ENCODE assay signal across 8 cellular contexts in the genomic region with DNA sequence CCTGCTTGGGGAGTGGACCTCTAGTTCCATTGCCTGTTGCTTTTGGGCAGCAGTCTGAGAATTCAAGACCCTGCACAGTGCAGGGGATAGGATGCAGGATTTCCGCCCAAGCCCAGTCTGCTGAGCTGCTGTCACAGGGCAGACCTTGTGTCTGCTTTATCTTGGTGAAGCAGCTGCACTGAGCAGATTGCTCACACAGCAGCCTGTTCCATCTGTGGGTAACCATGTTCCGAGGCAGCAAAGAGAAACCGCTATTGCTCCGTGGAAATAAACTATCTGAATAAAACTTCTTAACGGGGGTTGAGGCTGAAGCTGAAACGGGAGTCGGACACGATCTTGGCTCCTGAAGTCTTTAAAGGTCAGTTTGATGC.
DNase-seq lines count a peak whose midpoint lies in the region; ATAC-seq and TF ChIP-seq lines count a peak whose summit lies in the region.

No MANE protein-coding gene starts in this region.

- peak; percentile 39 for ATAC-seq in HG02678 (IDR thresholded peaks at IDR 0.05; ENCODE audit: unreplicated experiment)

- no peaks in the 10 kb centered on the region for H3K27me3 ChIP-seq in ascending aorta

- CTCF ChIA-PET in HEK293T (lab: Yijun Ruan, JAX) = no interaction called here

- H3K27me3 Mint-ChIP-seq in T-helper 1 cell treated with Interleukin-12 subunit alpha and Interleukin-12 subunit beta and Interleukin-4 antibody, amounts not matched to agents 30 μg/mL and 1 μg/mL, for 36 hours (ENCODE audit: low read depth) = no peaks in the 10 kb centered on the region

- H3K9me3 Mint-ChIP-seq in T-helper 1 cell treated with Interleukin-12 subunit alpha and Interleukin-12 subunit beta and Interleukin-4 antibody, amounts not matched to agents 30 μg/mL and 1 μg/mL, for 36 hours = no peaks in the 10 kb centered on the region

- peak overlapping the region; percentile 80 for H3K4me3 Mint-ChIP-seq in T-helper 1 cell treated with Interleukin-12 subunit alpha and Interleukin-12 subunit beta and Interleukin-4 antibody, amounts not matched to agents 30 μg/mL and 1 μg/mL, for 36 hours

- peak overlapping the region; percentile 98 for H3K27ac Mint-ChIP-seq in T-helper 1 cell treated with Interleukin-12 subunit alpha and Interleukin-12 subunit beta and Interleukin-4 antibody, amounts not matched to agents 30 μg/mL and 1 μg/mL, for 36 hours

- H3K4me1 Mint-ChIP-seq in T-helper 1 cell treated with Interleukin-12 subunit alpha and Interleukin-12 subunit beta and Interleukin-4 antibody, amounts not matched to agents 30 μg/mL and 1 μg/mL, for 36 hours (ENCODE audit: low read depth) = peaks cover 68% of the 10 kb centered on the region

- H3K27ac ChIP-seq in ascending aorta = peak overlapping the region; percentile 78 to 83

- peak overlapping the region; percentile 35 to 55 for H3K4me3 ChIP-seq in ascending aorta

- peaks cover 54% of the 10 kb centered on the region for H3K36me3 Mint-ChIP-seq in T-helper 1 cell treated with Interleukin-12 subunit alpha and Interleukin-12 subunit beta and Interleukin-4 antibody, amounts not matched to agents 30 μg/mL and 1 μg/mL, for 36 hours (ENCODE audit: low read depth)

- POLR2A ChIA-PET in HEK293T (lab: Yijun Ruan, JAX) = no interaction called here

- H3K9me3 ChIP-seq in ascending aorta = no peaks in the 10 kb centered on the region

- H3K36me3 ChIP-seq in ascending aorta = no peaks in the 10 kb centered on the region

- H3K4me1 ChIP-seq in ascending aorta = peaks cover 11 to 56% of the 10 kb centered on the region in 2 donors

- intact Hi-C loops in ascending aorta (cut with DNase I) = loop anchor here (5.0 kb wide), 1 partner anchor 35 kb away; no protein-coding TSS in a partner anchor

- no peak for TF ChIP-seq CTCF in GM10266 (IDR thresholded peaks at IDR 0.05; ENCODE audit: control insufficient read depth, insufficient read depth, low read depth, missing control alignments)
- TF ChIP-seq CTCF in ascending aorta (IDR thresholded peaks at IDR 0.05) = no peak

- peak; percentile 45 for DNase-seq in GM10266 (ENCODE audit: extremely low spot score)
- DNase-seq in ascending aorta (ENCODE audit: low spot score in 2 of 2) = peak in 1 of 2 donors; percentile 68
- peak; percentile 63 for DNase-seq in medulla oblongata (ENCODE audit: extremely low spot score)
- peak; percentile 70 for DNase-seq in stimulated activated CD8-positive, alpha-beta memory T cell treated with anti-CD3 and anti-CD28 coated beads, Interleukin-4, amount 100 ng/mL, for 48 hours
- DNase-seq in superior temporal gyrus (ENCODE audit: extremely low spot score) = no peak
- DNase-seq in HEK293T (ENCODE audit: extremely low spot score) = no peak

TF ChIP-seq in HEK293T, 16 proteins besides CTCF, POLR2A, EP300 and RAD21:
- no peak for TF ChIP-seq ARNT (IDR thresholded peaks at IDR 0.05)
- TF ChIP-seq NFRKB (IDR thresholded peaks at IDR 0.05) = no peak
- no peak for TF ChIP-seq BHLHE40 (IDR thresholded peaks at IDR 0.05; ENCODE audit: borderline replicate concordance)
- TF ChIP-seq L3MBTL2 (conservative IDR thresholded peaks at IDR 0.05) = no peak
- TF ChIP-seq CTBP1 (IDR thresholded peaks at IDR 0.05; ENCODE audit: borderline replicate concordance) = no peak
- TF ChIP-seq, protein P1, sequence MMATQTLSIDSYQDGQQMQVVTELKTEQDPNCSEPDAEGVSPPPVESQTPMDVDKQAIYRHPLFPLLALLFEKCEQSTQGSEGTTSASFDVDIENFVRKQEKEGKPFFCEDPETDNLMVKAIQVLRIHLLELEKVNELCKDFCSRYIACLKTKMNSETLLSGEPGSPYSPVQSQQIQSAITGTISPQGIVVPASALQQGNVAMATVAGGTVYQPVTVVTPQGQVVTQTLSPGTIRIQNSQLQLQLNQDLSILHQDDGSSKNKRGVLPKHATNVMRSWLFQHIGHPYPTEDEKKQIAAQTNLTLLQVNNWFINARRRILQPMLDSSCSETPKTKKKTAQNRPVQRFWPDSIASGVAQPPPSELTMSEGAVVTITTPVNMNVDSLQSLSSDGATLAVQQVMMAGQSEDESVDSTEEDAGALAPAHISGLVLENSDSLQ (IDR thresholded peaks at IDR 0.05) = no peak
- TF ChIP-seq HDGF (IDR thresholded peaks at IDR 0.05; ENCODE audit: borderline replicate concordance) = no peak
- TF ChIP-seq TARDBP (IDR thresholded peaks at IDR 0.05) = no peak
- no peak for TF ChIP-seq SP1 (IDR thresholded peaks at IDR 0.05)
- TF ChIP-seq FOXK2 (IDR thresholded peaks at IDR 0.05) = no peak
- TF ChIP-seq LEF1 (IDR thresholded peaks at IDR 0.05; ENCODE audit: borderline replicate concordance) = no peak
- TF ChIP-seq ZNF384 (IDR thresholded peaks at IDR 0.05) = no peak
- no peak for TF ChIP-seq ELF4 (IDR thresholded peaks at IDR 0.05)
- no peak for TF ChIP-seq FOXA1 (IDR thresholded peaks at IDR 0.05)
- no peak for TF ChIP-seq FOXM1 (IDR thresholded peaks at IDR 0.05; ENCODE audit: borderline replicate concordance)
TF ChIP-seq in HEK293T: peak in this region for 0.

Comparison
In these comparisons a context has a peak if more than half of its experiments do, and no peak if none do; other contexts are left out.
1. DNase-seq: peak in GM10266 (single experiment), medulla oblongata (single experiment) and stimulated activated CD8-positive, alpha-beta memory T cell treated with anti-CD3 and anti-CD28 coated beads, Interleukin-4, amount 100 ng/mL, for 48 hours (single experiment); none in superior temporal gyrus (single experiment) and HEK293T (single experiment).